ENCODE assay signal across 17 cellular contexts in the genomic region with DNA sequence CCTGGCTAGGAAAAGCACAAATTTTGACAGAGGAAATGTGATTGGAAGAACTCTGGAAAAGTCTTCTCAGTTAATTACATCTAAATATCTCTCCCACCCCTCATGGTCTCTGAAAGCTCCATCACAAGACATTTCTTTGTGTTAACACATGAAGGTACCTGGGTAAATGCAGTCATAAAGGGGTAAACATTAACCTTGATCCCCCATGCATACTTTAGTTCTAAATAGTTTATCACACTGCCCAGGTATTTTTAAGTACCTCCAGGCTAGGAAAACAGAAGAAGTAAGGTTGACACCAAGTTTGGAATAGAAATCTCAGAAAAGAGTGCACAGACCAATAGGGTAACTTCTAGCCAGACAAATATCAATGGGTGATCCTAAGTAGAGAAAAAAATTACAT.
DNase-seq lines count a peak whose midpoint lies in the region; TF ChIP-seq lines count a peak whose summit lies in the region.
"Had no signal": no experiment of that assay in that cellular context is flagged by ENCODE, and none has a peak within 500 bp of the region (broad histone marks: within the 10 kb centered on the region; RNA-seq: fewer than 3 reads in every experiment).

No MANE protein-coding gene starts in this region.

- no peak overlapping the region for H2AFZ ChIP-seq in mesenchymal stem cell (ENCODE audit: low read depth, low read length)

- H2BK120ac ChIP-seq in mesenchymal stem cell (ENCODE audit: low read depth, low read length), result no peak overlapping the region

- H3K4me1 Mint-ChIP-seq in Caco-2 (ENCODE audit: low read depth, unreplicated experiment) (peaks cover 19% of the 10 kb centered on the region), chondrocyte (ENCODE audit: low read depth) (peaks cover 48% of the 10 kb centered on the region)
- H3K4me1 Mint-ChIP-seq: B cell; CD4-positive, alpha-beta memory T cell had no signal

- TF ChIP-seq CTCF in Caco-2 (IDR thresholded peaks at IDR 0.05; ENCODE audit: insufficient read depth in 1 of 2, low read depth in 1 of 2, low read length in 1 of 2, severe bottlenecking in 1 of 2, unreplicated experiment in 1 of 2) (no peak), chondrocyte (IDR thresholded peaks at IDR 0.05) (no peak)

- H3K79me1 ChIP-seq in mesenchymal stem cell (replicated peaks; ENCODE audit: low read length, poor library complexity, severe bottlenecking), result no peaks in the 10 kb centered on the region

- no peak overlapping the region for H3K27ac ChIP-seq in mesenchymal stem cell (ENCODE audit: low read length, poor library complexity, severe bottlenecking)
- H3K27ac ChIP-seq: C4-2B had no signal

- H3K4me2 ChIP-seq in mesenchymal stem cell (ENCODE audit: low read length, poor library complexity, severe bottlenecking), result no peak overlapping the region

- CTCF ChIA-PET in Caco-2 (lab: Charles Lee), result no interaction called here

- peaks cover 9% of the 10 kb centered on the region for H3K9me3 Mint-ChIP-seq in Caco-2 (ENCODE audit: unreplicated experiment)
- H3K9me3 Mint-ChIP-seq in chondrocyte (ENCODE audit: low read depth), result peaks cover 2% of the 10 kb centered on the region
- H3K9me3 Mint-ChIP-seq: CD4-positive, alpha-beta memory T cell; H9 had no signal

- H3K9ac ChIP-seq in mesenchymal stem cell (ENCODE audit: low read length), result no peak overlapping the region

- no peak overlapping the region for H3K14ac ChIP-seq in mesenchymal stem cell (ENCODE audit: low read length in 2 of 2)

- H4K91ac ChIP-seq in mesenchymal stem cell (ENCODE audit: low read length), result no peak overlapping the region

- H3K36me3 Mint-ChIP-seq in Caco-2 (ENCODE audit: insufficient read depth, unreplicated experiment) (no peaks in the 10 kb centered on the region), chondrocyte (ENCODE audit: low read depth) (no peaks in the 10 kb centered on the region)
- H3K36me3 Mint-ChIP-seq: CD4-positive, alpha-beta memory T cell had no signal

- DNase-seq in Caco-2 (no peak), chondrocyte (ENCODE audit: low spot score) (no peak), mesenchymal stem cell (no peak), renal cortical epithelial cell (ENCODE audit: low read depth) (peak; percentile 74), AG08396 (ENCODE audit: low spot score) (no peak), NCI-H82 (lab: John Stamatoyannopoulos, UW) (no peak)
- DNase-seq in activated effector memory CD4-positive, alpha-beta T cell treated with anti-CD3 and anti-CD28 coated beads, Interleukin-2, amount 50 U/mL, for 16 hours, result no peak
- DNase-seq: 8988T; ACHN; CD4-positive, alpha-beta memory T cell; DMS153; DMS79 treated with DMSO at 0.1 percent for 48 hours; EL; GOT3; H9 had no signal

- no peak overlapping the region for H3K4ac ChIP-seq in mesenchymal stem cell (ENCODE audit: low read depth in 1 of 2, low read length in 2 of 2)

- peak overlapping the region in 1 of 2 experiments; percentile 10 for H2BK12ac ChIP-seq in mesenchymal stem cell (ENCODE audit: low read length in 2 of 2)

- H3K36me3 ChIP-seq in Caco-2 (ENCODE audit: control insufficient read depth, insufficient read depth, low read length), result no peaks in the 10 kb centered on the region
- H3K36me3 ChIP-seq in mesenchymal stem cell (ENCODE audit: control insufficient read depth in 1 of 2, insufficient read depth in 2 of 2, low read depth in 1 of 2, low read length in 2 of 2), result no peaks in the 10 kb centered on the region

- no peak overlapping the region for H3K4me3 ChIP-seq in Caco-2 (ENCODE audit: low read depth, low read length)
- no peak overlapping the region for H3K4me3 ChIP-seq in mesenchymal stem cell (ENCODE audit: insufficient read depth in 1 of 2, low read depth in 1 of 2, low read length in 2 of 2)

- H3K18ac ChIP-seq in mesenchymal stem cell (ENCODE audit: low read depth in 1 of 2, low read length in 2 of 2), result peak overlapping the region in 1 of 2 experiments; percentile 28

- peak overlapping the region; percentile 12 for H3K27ac Mint-ChIP-seq in Caco-2 (ENCODE audit: unreplicated experiment)
- peak overlapping the region; percentile 37 for H3K27ac Mint-ChIP-seq in chondrocyte (ENCODE audit: unreplicated experiment)
- H3K27ac Mint-ChIP-seq: B cell, H9 had no signal

- POLR2A ChIA-PET in Caco-2 (lab: Charles Lee), result no interaction called here

- no TSS peak for BruUV-seq in Caco-2 (replicated peaks; lab: Mats Ljungman, UMichigan)

- intact Hi-C loops in Caco-2 (cut with micrococcal nuclease; ENCODE audit: unreplicated experiment), result no loop called here

- H3K9me3 ChIP-seq in Caco-2, result no peaks in the 10 kb centered on the region
- no peaks in the 10 kb centered on the region for H3K9me3 ChIP-seq in mesenchymal stem cell (ENCODE audit: control insufficient read depth, low read length)

- peaks cover 16% of the 10 kb centered on the region for H3K4me1 ChIP-seq in Caco-2
- peaks cover 8% of the 10 kb centered on the region for H3K4me1 ChIP-seq in mesenchymal stem cell (ENCODE audit: control insufficient read depth, insufficient read depth, low read depth, low read length)

- H2BK5ac ChIP-seq in mesenchymal stem cell (ENCODE audit: low read depth, low read length, poor library complexity, severe bottlenecking), result no peak overlapping the region

- no peak overlapping the region for H3K23ac ChIP-seq in mesenchymal stem cell (ENCODE audit: low read length in 2 of 2)

- H3K4me3 Mint-ChIP-seq in Caco-2 (ENCODE audit: unreplicated experiment) (no peak overlapping the region), chondrocyte (ENCODE audit: unreplicated experiment) (no peak overlapping the region)
- H3K4me3 Mint-ChIP-seq: B cell; CD4-positive, alpha-beta memory T cell; H9 had no signal

- H3K27me3 Mint-ChIP-seq in Caco-2 (ENCODE audit: insufficient read depth, unreplicated experiment), result no peaks in the 10 kb centered on the region
- no peaks in the 10 kb centered on the region for H3K27me3 Mint-ChIP-seq in chondrocyte (ENCODE audit: low read depth)
- H3K27me3 Mint-ChIP-seq: B cell; CD4-positive, alpha-beta memory T cell had no signal

- peak overlapping the region; percentile 43 for H2AK5ac ChIP-seq in mesenchymal stem cell (ENCODE audit: low read length, severe bottlenecking)

- no peak overlapping the region for H4K8ac ChIP-seq in mesenchymal stem cell (ENCODE audit: low read length)

- H2BK15ac ChIP-seq in mesenchymal stem cell (ENCODE audit: low read depth, poor library complexity, severe bottlenecking), result peak overlapping the region; percentile 37

- no peaks in the 10 kb centered on the region for H3K27me3 ChIP-seq in Caco-2 (replicated peaks; ENCODE audit: control insufficient read depth, insufficient read depth, low read length)
- no peaks in the 10 kb centered on the region for H3K27me3 ChIP-seq in mesenchymal stem cell (ENCODE audit: control insufficient read depth in 1 of 2, insufficient read depth in 1 of 2, low read length in 2 of 2)
